In genomic region chr12:84619053-84619452, GRCh38 we compare ENCODE assay signal across 14 cellular contexts.
DNase-seq lines count a peak whose midpoint lies in the region; TF ChIP-seq lines count a peak whose summit lies in the region.
"Had no signal": no experiment of that assay in that cellular context is flagged by ENCODE, and none has a peak within 500 bp of the region (broad histone marks: within the 10 kb centered on the region; RNA-seq: fewer than 3 reads in every experiment).

No MANE protein-coding gene starts in this region.

- H4K20me1 ChIP-seq in DOHH2 (ENCODE audit: control insufficient read depth, insufficient read depth, low read depth, low read length): no peaks in the 10 kb centered on the region
- no peaks in the 10 kb centered on the region for H4K20me1 ChIP-seq in MM.1S (ENCODE audit: insufficient read depth, low read length)

- no peak for TF ChIP-seq POLR2A in testis (IDR thresholded peaks at IDR 0.05)

- WGBS in testis, 2 donors: 74 to 81% methylated on average over 4 of the region's 4 CpGs

- H3K36me3 ChIP-seq in DOHH2 (ENCODE audit: control insufficient read depth, low read length) (no peaks in the 10 kb centered on the region), MM.1S (replicated peaks; ENCODE audit: insufficient read depth, low read length) (no peaks in the 10 kb centered on the region), testis (ENCODE audit: low read depth, missing control alignments) (no peaks in the 10 kb centered on the region)
- H3K36me3 ChIP-seq: neutrophil had no signal

- TF ChIP-seq CTCF in DOHH2 (IDR thresholded peaks at IDR 0.05; ENCODE audit: low read depth, low read length, poor library complexity, severe bottlenecking) (peak; percentile 47), MM.1S (IDR thresholded peaks at IDR 0.05; ENCODE audit: low read length) (peak; percentile 13), chondrocyte (IDR thresholded peaks at IDR 0.05) (peak; percentile 73), osteocyte (IDR thresholded peaks at IDR 0.05) (peak; percentile 45), testis (IDR thresholded peaks at IDR 0.05) (no peak)

- H3K4me2 ChIP-seq in DOHH2 (ENCODE audit: low read length) (no peak overlapping the region), MM.1S (ENCODE audit: low read depth, low read length) (no peak overlapping the region)

- H3K36me3 Mint-ChIP-seq in chondrocyte (ENCODE audit: low read depth) (no peaks in the 10 kb centered on the region), osteocyte (ENCODE audit: unreplicated experiment) (no peaks in the 10 kb centered on the region)
- H3K36me3 Mint-ChIP-seq in activated CD4-positive, alpha-beta T cell treated with anti-CD3 and anti-CD28 coated beads, Interleukin-2, amount 10 ng/mL, durations not matched to agents 24 days and 14 days (ENCODE audit: low read depth): no peaks in the 10 kb centered on the region

- no peaks in the 10 kb centered on the region for H3K4me1 ChIP-seq in DOHH2 (ENCODE audit: control insufficient read depth, low read length)
- no peaks in the 10 kb centered on the region for H3K4me1 ChIP-seq in MM.1S (ENCODE audit: low read length)
- H3K4me1 ChIP-seq in testis: no peaks in the 10 kb centered on the region

- H3K9ac ChIP-seq in MM.1S (ENCODE audit: low read length): no peak overlapping the region

- no peaks in the 10 kb centered on the region for H3K27me3 Mint-ChIP-seq in chondrocyte (ENCODE audit: low read depth)
- H3K27me3 Mint-ChIP-seq in osteocyte (ENCODE audit: unreplicated experiment): no peaks in the 10 kb centered on the region
- no peaks in the 10 kb centered on the region for H3K27me3 Mint-ChIP-seq in activated CD4-positive, alpha-beta T cell treated with anti-CD3 and anti-CD28 coated beads, Interleukin-2, amount 10 ng/mL, durations not matched to agents 24 days and 14 days

- H3K27ac ChIP-seq in DOHH2 (ENCODE audit: low read depth, low read length) (no peak overlapping the region), MM.1S (ENCODE audit: low read length) (no peak overlapping the region), testis (no peak overlapping the region)
- H3K27ac ChIP-seq: neutrophil, skin epidermis had no signal

- H3K4me1 Mint-ChIP-seq in chondrocyte (ENCODE audit: low read depth) (no peaks in the 10 kb centered on the region), osteocyte (ENCODE audit: unreplicated experiment) (no peaks in the 10 kb centered on the region)
- H3K4me1 Mint-ChIP-seq in activated CD4-positive, alpha-beta T cell treated with anti-CD3 and anti-CD28 coated beads, Interleukin-2, amount 10 ng/mL, durations not matched to agents 24 days and 14 days: no peaks in the 10 kb centered on the region

- H3K4me3 Mint-ChIP-seq in chondrocyte (ENCODE audit: unreplicated experiment): no peak overlapping the region
- H3K4me3 Mint-ChIP-seq in osteocyte (ENCODE audit: unreplicated experiment): no peak overlapping the region
- no peak overlapping the region for H3K4me3 Mint-ChIP-seq in activated CD4-positive, alpha-beta T cell treated with anti-CD3 and anti-CD28 coated beads, Interleukin-2, amount 10 ng/mL, durations not matched to agents 24 days and 14 days
- H3K4me3 Mint-ChIP-seq: T-helper 2 cell treated with Interferon-gamma antibody and Interleukin-4, amounts not matched to agents 5 μg/mL and 100 μg/mL, for 36 hours had no signal

- no peaks in the 10 kb centered on the region for H3F3A ChIP-seq in DOHH2 (ENCODE audit: control insufficient read depth, insufficient read depth)
- H3F3A ChIP-seq in MM.1S (ENCODE audit: insufficient read depth, low read length): no peaks in the 10 kb centered on the region

- H3K9me2 ChIP-seq in DOHH2 (replicated peaks; ENCODE audit: control insufficient read depth, low read length) (no peaks in the 10 kb centered on the region), MM.1S (replicated peaks; ENCODE audit: insufficient read depth, low read length) (no peaks in the 10 kb centered on the region)

- no peaks in the 10 kb centered on the region for H3K79me2 ChIP-seq in DOHH2 (ENCODE audit: control insufficient read depth, low read length)
- no peaks in the 10 kb centered on the region for H3K79me2 ChIP-seq in MM.1S (ENCODE audit: low read length)

- intact Hi-C loops in activated CD4-positive, alpha-beta T cell treated with anti-CD3 and anti-CD28 coated beads, Interleukin-2, amount 10 ng/mL, durations not matched to agents 24 days and 14 days (cut with micrococcal nuclease): no loop called here
- intact Hi-C loops in testis (cut with DNase I; ENCODE audit: low total_unique reads): no loop called here

- H3K4me3 ChIP-seq in DOHH2 (ENCODE audit: low read length): no peak overlapping the region
- H3K4me3 ChIP-seq in MM.1S (ENCODE audit: low read length): no peak overlapping the region
- no peak overlapping the region for H3K4me3 ChIP-seq in testis
- H3K4me3 ChIP-seq: skin epidermis had no signal

- no peak overlapping the region for H3K27ac Mint-ChIP-seq in chondrocyte (ENCODE audit: unreplicated experiment)
- H3K27ac Mint-ChIP-seq in osteocyte (ENCODE audit: unreplicated experiment): no peak overlapping the region
- no peak overlapping the region for H3K27ac Mint-ChIP-seq in activated CD4-positive, alpha-beta T cell treated with anti-CD3 and anti-CD28 coated beads, Interleukin-2, amount 10 ng/mL, durations not matched to agents 24 days and 14 days
- H3K27ac Mint-ChIP-seq: T-helper 2 cell treated with Interferon-gamma antibody and Interleukin-4, amounts not matched to agents 5 μg/mL and 100 μg/mL, for 36 hours had no signal

- H2AFZ ChIP-seq in MM.1S (ENCODE audit: low read length): no peak overlapping the region

- H3K9me3 Mint-ChIP-seq in chondrocyte (ENCODE audit: low read depth) (no peaks in the 10 kb centered on the region), osteocyte (ENCODE audit: unreplicated experiment) (no peaks in the 10 kb centered on the region)
- H3K9me3 Mint-ChIP-seq in activated CD4-positive, alpha-beta T cell treated with anti-CD3 and anti-CD28 coated beads, Interleukin-2, amount 10 ng/mL, durations not matched to agents 24 days and 14 days: no peaks in the 10 kb centered on the region
- H3K9me3 Mint-ChIP-seq: T-helper 2 cell treated with Interferon-gamma antibody and Interleukin-4, amounts not matched to agents 5 μg/mL and 100 μg/mL, for 36 hours had no signal

- no peak for DNase-seq in MM.1S
- DNase-seq in chondrocyte (ENCODE audit: low spot score): no peak
- DNase-seq in osteocyte (ENCODE audit: extremely low spot score, unreplicated experiment): no peak
- no peak for DNase-seq in activated CD4-positive, alpha-beta T cell treated with anti-CD3 and anti-CD28 coated beads, Interleukin-2, amount 10 ng/mL, durations not matched to agents 24 days and 14 days
- no peak for DNase-seq in testis
- DNase-seq in NCI-H1930 (lab: John Stamatoyannopoulos, UW): no peak
- DNase-seq: activated CD4-positive, alpha-beta T cell treated with anti-CD3 and anti-CD28 coated beads, Interleukin-2, amount 50 U/mL, for 1 hour; anterior cingulate cortex; effector CD4-positive, alpha-beta T cell; NCI-H2107 had no signal

- H3K27me3 ChIP-seq in DOHH2 (ENCODE audit: control insufficient read depth, low read length): no peaks in the 10 kb centered on the region
- no peaks in the 10 kb centered on the region for H3K27me3 ChIP-seq in MM.1S (replicated peaks; ENCODE audit: insufficient read depth, low read length)
- no peaks in the 10 kb centered on the region for H3K27me3 ChIP-seq in testis
- H3K27me3 ChIP-seq: neutrophil had no signal

- H3K9me3 ChIP-seq in DOHH2 (ENCODE audit: control insufficient read depth, insufficient read depth, low read length): no peaks in the 10 kb centered on the region
- H3K9me3 ChIP-seq in MM.1S (replicated peaks; ENCODE audit: insufficient read depth, low read length): no peaks in the 10 kb centered on the region
- H3K9me3 ChIP-seq in testis: no peaks in the 10 kb centered on the region
- H3K9me3 ChIP-seq: neutrophil had no signal

Comparison
In these comparisons a context has a peak if more than half of its experiments do, and no peak if none do; other contexts are left out.
1. CTCF ChIP-seq: peak in DOHH2 (single experiment), MM.1S (single experiment), chondrocyte (single experiment) and osteocyte (single experiment); none in testis (0 of 3).